7 cellular contexts compared by ENCODE assay signal in the genomic region with DNA sequence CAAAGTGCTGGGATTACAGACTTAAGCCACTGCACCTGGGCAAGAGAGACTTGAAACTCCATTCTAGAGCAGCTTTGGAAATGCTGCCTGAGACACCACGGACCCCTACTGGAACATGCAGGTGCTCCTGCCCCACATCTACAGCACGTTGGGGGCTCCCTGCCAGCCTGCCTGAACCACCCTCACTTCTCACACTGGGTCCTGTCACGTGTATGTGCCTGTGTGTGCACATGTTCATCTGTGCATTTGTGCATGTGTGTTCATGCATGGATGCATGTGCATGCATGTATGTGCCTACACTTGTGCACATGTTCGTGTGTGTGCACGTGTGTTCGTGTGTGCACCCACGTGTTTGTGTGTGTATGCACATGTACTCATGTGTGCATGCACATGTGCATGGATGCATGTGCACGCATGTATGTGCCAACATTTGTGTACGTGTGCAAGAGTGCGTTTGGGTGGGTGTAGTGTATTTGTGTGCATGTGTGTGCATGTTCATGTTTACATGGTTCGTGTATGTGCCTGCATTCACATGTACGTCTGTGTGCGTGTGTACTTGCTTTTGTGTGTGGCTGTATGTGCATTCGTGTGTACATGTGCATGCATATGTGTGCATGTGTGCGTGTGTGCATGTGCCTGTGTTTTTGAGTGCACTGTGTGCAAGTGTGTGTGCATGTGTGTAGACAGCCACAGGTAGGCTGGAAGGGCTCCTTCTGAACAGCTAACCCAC.
A peak's percentile ranks its signal among the peaks of the same experiment; 100 is the strongest.
DNase-seq lines count a peak whose midpoint lies in the region; ATAC-seq, FAIRE-seq and TF ChIP-seq lines count a peak whose summit lies in the region.
"Not testable (repeated sequence)": the region's sequence is repeated elsewhere in the genome, so short reads cannot be mapped to it uniquely, and the experiment has no call there.

No MANE protein-coding gene starts in this region.

- H3K27me3 ChIP-seq in RWPE2 (ENCODE audit: insufficient read depth, poor library complexity, severe bottlenecking); HepG2 (ENCODE audit: control insufficient read depth in 1 of 2, insufficient read depth in 2 of 2, low read length in 2 of 2); trophoblast cell (ENCODE audit: insufficient read depth, low read length); skeletal muscle tissue (ENCODE audit: control insufficient read depth in 3 of 3, insufficient read depth in 3 of 3, low read length in 3 of 3): not testable (repeated sequence)

- POLR2A ChIA-PET in HepG2 (lab: Yijun Ruan, JAX), result not testable (repeated sequence)

- not testable (repeated sequence) for TF ChIP-seq CTCF in RWPE2 (IDR thresholded peaks at IDR 0.05; ENCODE audit: poor library complexity, severe bottlenecking); HepG2 (CRISPR knock-in tag; IDR thresholded peaks at IDR 0.05)

- 39% methylated on average over 11 of the region's 15 CpGs for whole genome bisulfite sequencing in HepG2 (ENCODE audit: low lambda C conversion rate)
- WGBS in trophoblast cell (ENCODE audit: extremely low coverage, insufficient coverage, insufficient read length), result no CpG with 5 or more reads among the region's 15 CpGs

- H3K79me2 ChIP-seq in HepG2 (ENCODE audit: insufficient read depth, low read length); trophoblast cell (ENCODE audit: control insufficient read depth, insufficient read depth, low read length, poor library complexity): not testable (repeated sequence)

- H4K20me1 ChIP-seq in HepG2 (ENCODE audit: insufficient read depth, low read length), result not testable (repeated sequence)

- H3K79me1 ChIP-seq in trophoblast cell (ENCODE audit: low read length), result not testable (repeated sequence)

- H2AK5ac ChIP-seq in trophoblast cell (ENCODE audit: low read length), result not testable (repeated sequence)

- not testable (repeated sequence) for H3K4me3 ChIP-seq in RWPE2 (ENCODE audit: severe bottlenecking); HepG2 (replicated peaks in 1 of 3; ENCODE audit: insufficient read depth in 1 of 3, low read depth in 2 of 3, low read length in 3 of 3)
- H3K4me3 ChIP-seq in trophoblast cell (ENCODE audit: low read depth, low read length) (peak overlapping the region; percentile 2), skeletal muscle tissue (ENCODE audit: low read length in 3 of 3) (peak overlapping the region in 2 of 3 donors; percentile 4 to 22)

- in situ Hi-C loops in HepG2 (cut with HindIII; ENCODE audit: extremely low pct_ligation_motif_present, low pct_unique_long_range_greater_than_20kb), result not testable (repeated sequence)

- H3K9me3 ChIP-seq in RWPE2 (ENCODE audit: severe bottlenecking); skeletal muscle tissue (ENCODE audit: control insufficient read depth in 3 of 3, low read length in 3 of 3): not testable (repeated sequence)
- peaks cover 24% of the 10 kb centered on the region for H3K9me3 ChIP-seq in HepG2 (ENCODE audit: low read length)
- H3K9me3 ChIP-seq in trophoblast cell (ENCODE audit: insufficient read depth, low read depth, low read length), result peaks cover 26% of the 10 kb centered on the region

- H2AFZ ChIP-seq in HepG2 (ENCODE audit: low read length); trophoblast cell (ENCODE audit: insufficient read depth, low read length, poor library complexity): not testable (repeated sequence)

- DNase-seq in GM12891 (ENCODE audit: insufficient read length, low spot score); HepG2 (ENCODE audit: low spot score); trophoblast cell: not testable (repeated sequence)
- DNase-seq in RWPE2 (ENCODE audit: low spot score) (peak; percentile 23), dedifferentiated amniotic fluid mesenchymal stem cell (ENCODE audit: extremely low spot score) (peak; percentile 4), fibroblast of gingiva (ENCODE audit: low read depth) (peak; percentile 6)

- H2BK120ac ChIP-seq in trophoblast cell (ENCODE audit: insufficient read depth, low read length, poor library complexity), result not testable (repeated sequence)

- H3K14ac ChIP-seq in trophoblast cell (ENCODE audit: low read length), result not testable (repeated sequence)

- H2BK12ac ChIP-seq in trophoblast cell (ENCODE audit: low read length), result not testable (repeated sequence)

- CTCF ChIA-PET in HepG2 (lab: Yijun Ruan, JAX; ENCODE audit: low intra/inter-chr PET ratio, low total read pairs), result not testable (repeated sequence)

- not testable (repeated sequence) for H3K27ac ChIP-seq in RWPE2 (ENCODE audit: poor library complexity, severe bottlenecking); HepG2 (ENCODE audit: extremely low read length, insufficient read depth, low read length); trophoblast cell (ENCODE audit: low read depth, low read length); skeletal muscle tissue (ENCODE audit: low read depth, low read length)

- H4K91ac ChIP-seq in trophoblast cell (ENCODE audit: low read depth, low read length), result not testable (repeated sequence)

- TF ChIP-seq RAD21 in HepG2 (CRISPR knock-in tag; IDR thresholded peaks at IDR 0.05), result not testable (repeated sequence)

- not testable (repeated sequence) for H3K23ac ChIP-seq in trophoblast cell (ENCODE audit: low read length)

- not testable (repeated sequence) for H4K8ac ChIP-seq in trophoblast cell (ENCODE audit: low read depth, low read length)

- FAIRE-seq in GM12891 (lab: Jason Lieb, UNC), result peak; percentile 83
- not testable (repeated sequence) for FAIRE-seq in HepG2 (lab: Jason Lieb, UNC)

- ATAC-seq in RWPE2 (ENCODE audit: low read depth); HepG2: not testable (repeated sequence)

- intact Hi-C loops in HepG2 (cut with micrococcal nuclease; ENCODE audit: unreplicated experiment), result not testable (repeated sequence)

- H3K18ac ChIP-seq in trophoblast cell (ENCODE audit: low read length), result not testable (repeated sequence)

- BruUV-seq in HepG2 (replicated peaks; lab: Mats Ljungman, UMichigan), result not testable (repeated sequence)

- H2BK5ac ChIP-seq in trophoblast cell (ENCODE audit: low read depth, low read length, poor library complexity), result not testable (repeated sequence)

- H3K9ac ChIP-seq in HepG2 (ENCODE audit: insufficient read depth, low read depth, low read length); trophoblast cell (ENCODE audit: low read length); skeletal muscle tissue (ENCODE audit: low read depth in 1 of 3, low read length in 3 of 3): not testable (repeated sequence)

- not testable (repeated sequence) for TF ChIP-seq EP300 in HepG2 (IDR thresholded peaks at IDR 0.05; ENCODE audit: low read depth in 2 of 2, low read length in 2 of 2); HepG2 (CRISPR knock-in tag; IDR thresholded peaks at IDR 0.05; ENCODE audit: borderline replicate concordance)

- H3K4me1 ChIP-seq in RWPE2 (ENCODE audit: insufficient read depth, poor library complexity, severe bottlenecking); HepG2 (ENCODE audit: insufficient read depth, low read length); trophoblast cell (ENCODE audit: control insufficient read depth in 1 of 2, insufficient read depth in 2 of 2, low read length in 2 of 2); skeletal muscle tissue (ENCODE audit: control insufficient read depth in 3 of 3, insufficient read depth in 3 of 3, low read length in 3 of 3): not testable (repeated sequence)

- not testable (repeated sequence) for TF ChIP-seq POLR2A in GM12891 (IDR thresholded peaks at IDR 0.05; ENCODE audit: low read depth, low read length); HepG2 (IDR thresholded peaks at IDR 0.05; ENCODE audit: insufficient read depth in 1 of 2, low read depth in 2 of 2, low read length in 2 of 2)

- not testable (repeated sequence) for H3K36me3 ChIP-seq in RWPE2 (ENCODE audit: low read depth); HepG2 (replicated peaks in 1 of 2; ENCODE audit: control insufficient read depth in 1 of 2, insufficient read depth in 2 of 2, low read length in 2 of 2); trophoblast cell (ENCODE audit: control insufficient read depth in 1 of 2, insufficient read depth in 2 of 2, low read length in 2 of 2); skeletal muscle tissue (ENCODE audit: control insufficient read depth in 3 of 3, insufficient read depth in 3 of 3, low read length in 3 of 3)

- not testable (repeated sequence) for H3K4ac ChIP-seq in trophoblast cell (ENCODE audit: low read depth, low read length)

- not testable (repeated sequence) for H4K12ac ChIP-seq in trophoblast cell (ENCODE audit: low read depth, low read length)

- H3K4me2 ChIP-seq in HepG2 (ENCODE audit: low read depth, low read length); trophoblast cell (ENCODE audit: low read length): not testable (repeated sequence)

TF ChIP-seq in HepG2, 621 proteins besides CTCF, POLR2A, EP300 and RAD21:
- TF ChIP-seq, protein P1, sequence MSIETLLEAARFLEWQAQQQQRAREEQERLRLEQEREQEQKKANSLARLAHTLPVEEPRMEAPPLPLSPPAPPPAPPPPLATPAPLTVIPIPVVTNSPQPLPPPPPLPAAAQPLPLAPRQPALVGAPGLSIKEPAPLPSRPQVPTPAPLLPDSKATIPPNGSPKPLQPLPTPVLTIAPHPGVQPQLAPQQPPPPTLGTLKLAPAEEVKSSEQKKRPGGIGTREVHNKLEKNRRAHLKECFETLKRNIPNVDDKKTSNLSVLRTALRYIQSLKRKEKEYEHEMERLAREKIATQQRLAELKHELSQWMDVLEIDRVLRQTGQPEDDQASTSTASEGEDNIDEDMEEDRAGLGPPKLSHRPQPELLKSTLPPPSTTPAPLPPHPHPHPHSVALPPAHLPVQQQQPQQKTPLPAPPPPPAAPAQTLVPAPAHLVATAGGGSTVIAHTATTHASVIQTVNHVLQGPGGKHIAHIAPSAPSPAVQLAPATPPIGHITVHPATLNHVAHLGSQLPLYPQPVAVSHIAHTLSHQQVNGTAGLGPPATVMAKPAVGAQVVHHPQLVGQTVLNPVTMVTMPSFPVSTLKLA (IDR thresholded peaks at IDR 0.05), result peak; percentile 100
